Comparison of ENCODE assay signal across 18 cellular contexts in genomic region chr1:193392686-193393085, GRCh38.
"Had no signal": no experiment of that assay in that cellular context is flagged by ENCODE, and none has a peak within 500 bp of the region (broad histone marks: within the 10 kb centered on the region; RNA-seq: fewer than 3 reads in every experiment).

No MANE protein-coding gene starts in this region.

- H3K36me3 ChIP-seq: left lung, prostate gland had no signal

- H3K27ac ChIP-seq: left lung, prostate gland had no signal

- H3K9me3 ChIP-seq: left lung, prostate gland had no signal

- ATAC-seq: activated CD4-positive, CD25-positive, alpha-beta regulatory T cell treated with anti-CD3 and anti-CD28 coated beads, Interleukin-2, amount 50 U/mL, for 24 hours; activated CD8-positive, alpha-beta memory T cell treated with anti-CD3 and anti-CD28 coated beads, Interleukin-2, amount 10 ng/mL, durations not matched to agents 7 days and 5 days; activated naive CD4-positive, alpha-beta T cell treated with anti-CD3 and anti-CD28 coated beads, Interleukin-2, amount 50 U/mL, for 72 hours; effector memory CD8-positive, alpha-beta T cell; esophagus mucosa; left lung; natural killer cell treated with Interleukin-12 subunit alpha and Interleukin-12 subunit beta and Interleukin-15 and Interleukin-18, amount 100 ng/mL, for 72 hours; sciatic nerve had no signal

- H3K4me3 ChIP-seq: left lung, prostate gland had no signal

- H3K27me3 ChIP-seq: left lung had no signal

- DNase-seq: activated CD8-positive, alpha-beta memory T cell treated with anti-CD3 and anti-CD28 coated beads, Interleukin-2, amount 10 ng/mL, durations not matched to agents 7 days and 5 days; activated effector memory CD4-positive, alpha-beta T cell treated with anti-CD3 and anti-CD28 coated beads, Interleukin-2, amount 50 U/mL, for 16 hours; activated T-cell treated with anti-CD3 and anti-CD28 coated beads, Interleukin-2, amount 50 U/mL, for 24 hours; amniotic stem cell; effector memory CD8-positive, alpha-beta T cell; glutamatergic neuron; left lung; occipital lobe; stimulated activated naive CD4-positive, alpha-beta T cell treated with Interleukin-2 at 50 U/mL for 16 hours; T-helper 2 cell; trophoblast cell had no signal

- H3K4me1 ChIP-seq: left lung, prostate gland had no signal

- FAIRE-seq: islet of Langerhans had no signal
